Comparison of ENCODE assay signal across 18 cellular contexts in the genomic region with DNA sequence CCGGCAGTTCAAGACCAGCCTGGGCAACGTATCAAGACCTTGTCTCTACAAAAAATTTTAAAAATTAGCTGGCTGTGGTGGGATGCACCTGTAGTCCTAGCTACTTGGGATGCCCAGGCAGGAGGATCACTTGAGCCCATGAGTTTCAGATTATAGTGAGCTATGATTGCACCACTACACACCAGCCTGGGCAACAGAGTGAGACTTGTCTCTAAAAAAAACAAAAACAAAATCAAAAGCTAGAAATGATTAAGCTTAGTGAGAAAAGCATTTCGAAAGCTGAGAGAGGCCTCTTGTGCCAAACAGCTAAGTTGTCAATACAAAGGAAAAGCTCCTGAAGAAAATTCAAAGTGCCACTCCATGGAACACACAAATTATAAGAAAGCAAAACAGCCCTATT. TPM values are rescaled to one million over a fixed set of nuclear protein-coding genes. Genes with fewer than 3 reads are reported as not detected.
DNase-seq lines count a peak whose midpoint lies in the region; ATAC-seq, FAIRE-seq and TF ChIP-seq lines count a peak whose summit lies in the region.
"Had no signal": no experiment of that assay in that cellular context is flagged by ENCODE, and none has a peak within 500 bp of the region (broad histone marks: within the 10 kb centered on the region; RNA-seq: fewer than 3 reads in every experiment).

No MANE protein-coding gene starts in this region.

- H4K5ac ChIP-seq in H1 (ENCODE audit: insufficient read length, low read depth, low read length): no peak overlapping the region

- no peak overlapping the region for H2BK15ac ChIP-seq in H1 (ENCODE audit: low read length)

- H3K36me3 Mint-ChIP-seq in osteocyte (ENCODE audit: unreplicated experiment): peaks cover 4% of the 10 kb centered on the region
- no peaks in the 10 kb centered on the region for H3K36me3 Mint-ChIP-seq in activated T-helper 1 cell treated with anti-CD3 and anti-CD28 coated beads, Interleukin-12 subunit alpha, Interleukin-12 subunit beta, Interleukin-2, Interleukin-4 antibody, amounts not matched to agents 30 ng/mL and 10 ng/mL and 1 ng/mL, durations not matched to agents 14 hours and 24 hours and 36 hours (ENCODE audit: low read depth)

- BruUV-seq in PC-9 (replicated peaks; lab: Mats Ljungman, UMichigan): no TSS peak

- peak overlapping the region; percentile 72; the same call in 1 of the 2 replicates for H3K18ac ChIP-seq in H1 (ENCODE audit: extremely low read depth, low read length)

- H3K4me3 ChIP-seq in PC-9 (peak overlapping the region; percentile 21; the same call in 1 of the 2 replicates), H1 (ENCODE audit: extremely low read depth in 1 of 4, insufficient read depth in 2 of 4, low read depth in 3 of 4, low read length in 4 of 4) (no peak overlapping the region; a peak in 1 of 8 replicates)
- H3K4me3 ChIP-seq: BLaER1 treated with 17β-estradiol and CSF1 and Interleukin-3, amounts not matched to agents 10 nM and 100 nM; Peyer's patch had no signal

- peak overlapping the region; percentile 80 for H2BK120ac ChIP-seq in H1 (replicated peaks; ENCODE audit: low read depth, low read length)

- no peak for ATAC-seq in GM18502 (IDR thresholded peaks at IDR 0.05; ENCODE audit: poor library complexity, unreplicated experiment)
- ATAC-seq in activated CD4-positive, CD25-positive, alpha-beta regulatory T cell treated with anti-CD3 and anti-CD28 coated beads, Interleukin-2, amount 50 U/mL, for 24 hours: no peak
- ATAC-seq: Right ventricle myocardium inferior had no signal

- DNase-seq in PC-9: no peak
- DNase-seq in H1 (ENCODE audit: low read depth in 1 of 2, low spot score in 2 of 2): no peak
- DNase-seq in osteocyte (ENCODE audit: extremely low spot score, unreplicated experiment): no peak
- no peak for DNase-seq in activated T-helper 1 cell treated with anti-CD3 and anti-CD28 coated beads, Interleukin-12 subunit alpha, Interleukin-12 subunit beta, Interleukin-2, Interleukin-4 antibody, amounts not matched to agents 30 ng/mL and 10 ng/mL and 1 ng/mL, durations not matched to agents 14 hours and 24 hours and 36 hours (ENCODE audit: low spot score)
- no peak for DNase-seq in mucosa of gallbladder (ENCODE audit: low spot score)
- DNase-seq: CD8-positive, alpha-beta memory T cell; DMS79; H7; KG1; MV-4-11; NCI-H1694 treated with DMSO at 0.1 percent for 48 hours; Peyer's patch had no signal

- H3K9me3 Mint-ChIP-seq in osteocyte (ENCODE audit: unreplicated experiment): peaks cover 10% of the 10 kb centered on the region
- no peaks in the 10 kb centered on the region for H3K9me3 Mint-ChIP-seq in activated T-helper 1 cell treated with anti-CD3 and anti-CD28 coated beads, Interleukin-12 subunit alpha, Interleukin-12 subunit beta, Interleukin-2, Interleukin-4 antibody, amounts not matched to agents 30 ng/mL and 10 ng/mL and 1 ng/mL, durations not matched to agents 14 hours and 24 hours and 36 hours
- H3K9me3 Mint-ChIP-seq: CD8-positive, alpha-beta memory T cell had no signal

- POLR2A ChIA-PET in PC-9 (lab: Charles Lee; ENCODE audit: unreplicated experiment) (no interaction called here), H1 (lab: Charles Lee; ENCODE audit: partially characterized antibody) (interaction anchor here (0.9 to 2.9 kb wide), 3 partner anchors 8 to 159 kb away, joined by 3 to 13 read pairs (median 7); a partner anchor contains a TSS)

- TF ChIP-seq RAD21 in H1 (IDR thresholded peaks at IDR 0.05 in 1 of 2, conservative IDR thresholded peaks at IDR 0.05 in 1 of 2; ENCODE audit: low read depth in 2 of 2, low read length in 2 of 2): no peak

- peak overlapping the region; percentile 53; the same call in 1 of the 2 replicates for H2BK5ac ChIP-seq in H1 (ENCODE audit: low read depth, low read length)

- no peak overlapping the region for H3K56ac ChIP-seq in H1 (replicated peaks; ENCODE audit: insufficient read length, low read depth, low read length)

- no peak for TF ChIP-seq EP300 in H1 (IDR thresholded peaks at IDR 0.05; ENCODE audit: borderline replicate concordance in 1 of 2, low read depth in 2 of 2, low read length in 2 of 2)

- peak overlapping the region; percentile 40 for H4K91ac ChIP-seq in H1 (replicated peaks; ENCODE audit: insufficient read length, low read length)

- H2AFZ ChIP-seq in PC-9: no peak overlapping the region
- no peak overlapping the region for H2AFZ ChIP-seq in H1 (ENCODE audit: low read length)

- H3K36me3 ChIP-seq in PC-9 (ENCODE audit: low read depth): 0 out of 2 replicates have a peak, but pooled peaks cover 4% of the 10 kb centered on the region
- H3K36me3 ChIP-seq in H1 (ENCODE audit: control insufficient read depth in 2 of 4, insufficient read depth in 4 of 4, low read length in 3 of 4): no peaks in the 10 kb centered on the region
- H3K36me3 ChIP-seq: BLaER1 treated with 17β-estradiol and CSF1 and Interleukin-3, amounts not matched to agents 10 nM and 100 nM; Peyer's patch had no signal

- H3K9me3 ChIP-seq in PC-9 (ENCODE audit: insufficient read depth, low read depth) (peaks cover 9% of the 10 kb centered on the region), H1 (ENCODE audit: insufficient read depth in 2 of 2, low read depth in 1 of 2, low read length in 1 of 2) (no peaks in the 10 kb centered on the region)
- H3K9me3 ChIP-seq: BLaER1 treated with 17β-estradiol and CSF1 and Interleukin-3, amounts not matched to agents 10 nM and 100 nM; Peyer's patch had no signal

- CTCF ChIA-PET in PC-9 (lab: Charles Lee) (no interaction called here), H1 (lab: Charles Lee; ENCODE audit: partially characterized antibody) (interaction anchor here (0.6 to 2.3 kb wide), 2 partner anchors 11 to 98 kb away, joined by 3 to 7 read pairs; no protein-coding TSS in a partner anchor)

- no peak overlapping the region for H3K4ac ChIP-seq in H1 (replicated peaks; ENCODE audit: insufficient read length, low read depth, low read length)

- H3F3A ChIP-seq in PC-9 (ENCODE audit: insufficient read depth, low read depth): peaks cover 49% of the 10 kb centered on the region

- 73% methylated on average over 3 of the region's 3 CpGs; no CpG with 5 or more reads in 1 of the 2 experiments for WGBS in H1 (ENCODE audit: extremely low coverage in 1 of 2, insufficient coverage in 1 of 2, insufficient read length in 1 of 2, insufficient replicate concordance in 2 of 2, low coverage in 1 of 2, low lambda C conversion rate in 2 of 2, missing lambda C conversion rate in 1 of 2), 2 experiments

- H4K8ac ChIP-seq in H1 (ENCODE audit: extremely low read depth, insufficient read depth, low read length): no peak overlapping the region; the same call in 1 of the 2 replicates

- TF ChIP-seq CTCF in C4-2B (conservative IDR thresholded peaks at IDR 0.05): no peak
- no peak for TF ChIP-seq CTCF in PC-9 (conservative IDR thresholded peaks at IDR 0.05)
- no peak for TF ChIP-seq CTCF in H1 (IDR thresholded peaks at IDR 0.05; ENCODE audit: control extremely low read depth in 1 of 3, insufficient read depth in 1 of 3, low read depth in 1 of 3, low read length in 3 of 3)
- no peak for TF ChIP-seq CTCF in osteocyte (IDR thresholded peaks at IDR 0.05)

- TF ChIP-seq POLR2A in H1 (IDR thresholded peaks at IDR 0.05; ENCODE audit: control extremely low read depth in 1 of 2, low read depth in 2 of 2, low read length in 2 of 2): no peak

- 0 out of 2 replicates have a peak overlapping the region, but pooled peaks have one; percentile 18 for H2BK12ac ChIP-seq in H1 (ENCODE audit: low read depth, low read length)

- H3K4me2 ChIP-seq in PC-9 (peak overlapping the region; percentile 74), H1 (ENCODE audit: insufficient read depth in 1 of 2, low read depth in 2 of 2, low read length in 2 of 2) (no peak overlapping the region)
- H3K4me2 ChIP-seq: BLaER1 treated with 17β-estradiol and CSF1 and Interleukin-3, amounts not matched to agents 10 nM and 100 nM had no signal

- no peaks in the 10 kb centered on the region for H3K27me3 ChIP-seq in PC-9 (ENCODE audit: insufficient read depth, low read depth)
- no peaks in the 10 kb centered on the region for H3K27me3 ChIP-seq in H1 (replicated peaks in 1 of 4; ENCODE audit: control insufficient read depth in 3 of 4, extremely low read depth in 1 of 4, insufficient read depth in 3 of 4, low read length in 3 of 4)
- H3K27me3 ChIP-seq: BLaER1 treated with 17β-estradiol and CSF1 and Interleukin-3, amounts not matched to agents 10 nM and 100 nM; Peyer's patch had no signal

- H3K27ac ChIP-seq in C4-2B (peak overlapping the region; percentile 15; the same call in 1 of the 2 replicates), PC-9 (peak overlapping the region; percentile 52), H1 (ENCODE audit: low read depth, low read length) (0 out of 2 replicates have a peak overlapping the region, but pooled peaks have one; percentile 42)
- H3K27ac ChIP-seq: BLaER1 treated with 17β-estradiol and CSF1 and Interleukin-3, amounts not matched to agents 10 nM and 100 nM; Peyer's patch had no signal

- peak overlapping the region; percentile 10 for H3K27ac Mint-ChIP-seq in osteocyte (ENCODE audit: unreplicated experiment)
- H3K27ac Mint-ChIP-seq in activated T-helper 1 cell treated with anti-CD3 and anti-CD28 coated beads, Interleukin-12 subunit alpha, Interleukin-12 subunit beta, Interleukin-2, Interleukin-4 antibody, amounts not matched to agents 30 ng/mL and 10 ng/mL and 1 ng/mL, durations not matched to agents 14 hours and 24 hours and 36 hours: no peak overlapping the region
- H3K27ac Mint-ChIP-seq: CD8-positive, alpha-beta memory T cell had no signal

- peaks cover 20% of the 10 kb centered on the region for H3K4me1 Mint-ChIP-seq in osteocyte (ENCODE audit: unreplicated experiment)
- peaks cover 6% of the 10 kb centered on the region for H3K4me1 Mint-ChIP-seq in activated T-helper 1 cell treated with anti-CD3 and anti-CD28 coated beads, Interleukin-12 subunit alpha, Interleukin-12 subunit beta, Interleukin-2, Interleukin-4 antibody, amounts not matched to agents 30 ng/mL and 10 ng/mL and 1 ng/mL, durations not matched to agents 14 hours and 24 hours and 36 hours (ENCODE audit: low read depth)

- no peak overlapping the region for H3K23ac ChIP-seq in H1 (ENCODE audit: insufficient read length)

- H4K20me1 ChIP-seq in PC-9 (ENCODE audit: insufficient read depth) (no peaks in the 10 kb centered on the region; the same call in 1 of the 2 replicates), H1 (replicated peaks in 1 of 2; ENCODE audit: control insufficient read depth in 1 of 2, insufficient read depth in 2 of 2, low read length in 2 of 2) (no peaks in the 10 kb centered on the region)
- H4K20me1 ChIP-seq: BLaER1 treated with 17β-estradiol and CSF1 and Interleukin-3, amounts not matched to agents 10 nM and 100 nM had no signal

- no peak overlapping the region for H2AK5ac ChIP-seq in H1 (ENCODE audit: low read depth, low read length)

- H3K9me2 ChIP-seq in PC-9 (ENCODE audit: insufficient read depth): no peaks in the 10 kb centered on the region

- H3K79me2 ChIP-seq in PC-9 (ENCODE audit: low read depth): no peaks in the 10 kb centered on the region
- no peaks in the 10 kb centered on the region for H3K79me2 ChIP-seq in H1 (ENCODE audit: control insufficient read depth in 1 of 2, insufficient read depth in 2 of 2, low read length in 2 of 2)

- no peak for FAIRE-seq in H1 (lab: Jason Lieb, UNC)
- FAIRE-seq: A204.1 had no signal

- peaks cover 4% of the 10 kb centered on the region; the same call in 1 of the 2 replicates for H3K23me2 ChIP-seq in H1 (ENCODE audit: low read depth, low read length)

- no peak overlapping the region for H3K14ac ChIP-seq in H1 (ENCODE audit: insufficient read length)

- H3K4me1 ChIP-seq in PC-9 (replicated peaks; ENCODE audit: insufficient read depth) (peaks cover 55% of the 10 kb centered on the region), H1 (replicated peaks in 1 of 4; ENCODE audit: control insufficient read depth in 3 of 4, insufficient read depth in 4 of 4, low read length in 3 of 4) (peaks cover 0 to 21% (median 11%) of the 10 kb centered on the region in 4 experiments; a peak in 4 of 7 replicates)

- no peak overlapping the region for H3K9ac ChIP-seq in H1 (replicated peaks in 1 of 4; ENCODE audit: extremely low read depth in 1 of 4, low read depth in 3 of 4, low read length in 3 of 4)
- H3K9ac ChIP-seq: BLaER1 treated with 17β-estradiol and CSF1 and Interleukin-3, amounts not matched to agents 10 nM and 100 nM had no signal

- H3K27me3 Mint-ChIP-seq in osteocyte (ENCODE audit: unreplicated experiment): no peaks in the 10 kb centered on the region
- peaks cover 20% of the 10 kb centered on the region for H3K27me3 Mint-ChIP-seq in activated T-helper 1 cell treated with anti-CD3 and anti-CD28 coated beads, Interleukin-12 subunit alpha, Interleukin-12 subunit beta, Interleukin-2, Interleukin-4 antibody, amounts not matched to agents 30 ng/mL and 10 ng/mL and 1 ng/mL, durations not matched to agents 14 hours and 24 hours and 36 hours (ENCODE audit: insufficient read depth)

- intact Hi-C loops in PC-9 (cut with micrococcal nuclease; ENCODE audit: unreplicated experiment): loop anchor here (10.0 kb wide), 1 partner anchor 72 kb away; no protein-coding TSS in a partner anchor
- intact Hi-C loops in activated T-helper 1 cell treated with anti-CD3 and anti-CD28 coated beads, Interleukin-12 subunit alpha, Interleukin-12 subunit beta, Interleukin-2, Interleukin-4 antibody, amounts not matched to agents 30 ng/mL and 10 ng/mL and 1 ng/mL, durations not matched to agents 14 hours and 24 hours and 36 hours (cut with micrococcal nuclease): no loop called here

- peak overlapping the region; percentile 93; the same call in 1 of the 2 replicates for H2BK20ac ChIP-seq in H1 (ENCODE audit: low read length)

- H3K79me1 ChIP-seq in H1 (ENCODE audit: low read depth, low read length): no peaks in the 10 kb centered on the region

- H3K4me3 Mint-ChIP-seq in osteocyte (ENCODE audit: unreplicated experiment): no peak overlapping the region
- H3K4me3 Mint-ChIP-seq in activated T-helper 1 cell treated with anti-CD3 and anti-CD28 coated beads, Interleukin-12 subunit alpha, Interleukin-12 subunit beta, Interleukin-2, Interleukin-4 antibody, amounts not matched to agents 30 ng/mL and 10 ng/mL and 1 ng/mL, durations not matched to agents 14 hours and 24 hours and 36 hours: no peak overlapping the region
- H3K4me3 Mint-ChIP-seq: CD8-positive, alpha-beta memory T cell had no signal

RNA-seq across cellular contexts. Expression of a gene that starts 4.8 kb away (rescaled TPM):
- total RNA-seq in PC-9 (2021) (1.4 and 1.7 TPM in 2 replicates), osteocyte (4.9 and 5.9 TPM in 2 replicates), mucosa of gallbladder (3.0 TPM)
- total RNA-seq in H1 (2021; fragmentation: NEBNext Ultra II Directional; extraction: Animal tissue kit (Norgen Biotek cat#: 25700)): 0.71 and 1.1 TPM in 2 replicates
- polyA plus RNA-seq in H1 (2011; rRNA removed): 0.22 and 0.62 TPM in 2 replicates
- 0.61 TPM for polyA plus RNA-seq in H1 (2011; cell fraction: cytosol; rRNA removed)
- 0.81 TPM for polyA plus RNA-seq in H1 (2011; cell fraction: nucleus; rRNA removed)
- 0.70 to 1.1 TPM (median 0.90 TPM) in 4 replicates for polyA plus RNA-seq in H1 (2012, experiment 1 of 2)
- not detected for polyA plus RNA-seq in H1 (2012, experiment 2 of 2)
- 0.79 TPM for polyA plus RNA-seq in H1 (2013, experiment 1 of 2)
- polyA plus RNA-seq in H1 (2013, experiment 2 of 2): 0.66 TPM
- 0.60 and 2.4 TPM in 2 replicates for polyA minus RNA-seq in H1 (2011; rRNA and poly(A)+ RNA removed)
- 0.59 TPM for polyA minus RNA-seq in H1 (2011; cell fraction: cytosol; rRNA and poly(A)+ RNA removed)
- 2.8 TPM for polyA minus RNA-seq in H1 (2011; cell fraction: nucleus; rRNA and poly(A)+ RNA removed)
- 0.32 TPM in 1 of 2 replicates, not detected in the other for total RNA-seq in activated T-helper 1 cell treated with anti-CD3 and anti-CD28 coated beads, Interleukin-12 subunit alpha, Interleukin-12 subunit beta, Interleukin-2, Interleukin-4 antibody, amounts not matched to agents 30 ng/mL and 10 ng/mL and 1 ng/mL, durations not matched to agents 14 hours and 24 hours and 36 hours
- total RNA-seq: H7 had no signal
- polyA plus RNA-seq: CD8-positive, alpha-beta memory T cell had no signal
